1 cellular context compared by ENCODE assay signal in genomic region chr7:129271500-129272355, GRCh38.
TF ChIP-seq lines count a peak whose summit lies in the region.

No MANE protein-coding gene starts in this region.

TF ChIP-seq in K562, 482 proteins besides CTCF, POLR2A, EP300 and RAD21 (continued from another document and continues in another):
- no peak for TF ChIP-seq STAT6 (CRISPR knock-in tag; IDR thresholded peaks at IDR 0.05)
- TF ChIP-seq SMARCE1 (IDR thresholded peaks at IDR 0.05): no peak
- no peak for TF ChIP-seq ZNF699 (CRISPR knock-in tag; IDR thresholded peaks at IDR 0.05; ENCODE audit: insufficient replicate concordance)
- TF ChIP-seq ZNF197 (CRISPR knock-in tag; IDR thresholded peaks at IDR 0.05; ENCODE audit: low read depth): no peak
- no peak for TF ChIP-seq PYGO2 (tag; IDR thresholded peaks at IDR 0.05)
- TF ChIP-seq MTA3 (IDR thresholded peaks at IDR 0.05; ENCODE audit: borderline replicate concordance): no peak
- no peak for TF ChIP-seq PCBP2 (IDR thresholded peaks at IDR 0.05; ENCODE audit: low read depth, low read length, poor library complexity, severe bottlenecking)
- no peak for TF ChIP-seq PBX2 (CRISPR knock-in tag; IDR thresholded peaks at IDR 0.05; ENCODE audit: low read depth)
- no peak; the same call in 1 of the 2 replicates for TF ChIP-seq PBX2 (tag; conservative IDR thresholded peaks at IDR 0.05; ENCODE audit: low read depth)
- TF ChIP-seq MECOM (CRISPR knock-in tag; IDR thresholded peaks at IDR 0.05): no peak
- TF ChIP-seq THAP7 (CRISPR knock-in tag; IDR thresholded peaks at IDR 0.05): no peak
- no peak for TF ChIP-seq ATF4 (CRISPR knock-in tag; IDR thresholded peaks at IDR 0.05)
- no peak for TF ChIP-seq RAD51 (IDR thresholded peaks at IDR 0.05; ENCODE audit: borderline replicate concordance, low read depth)
- TF ChIP-seq ZNF324 (CRISPR knock-in tag; IDR thresholded peaks at IDR 0.05): no peak
- no peak for TF ChIP-seq PRDM10 (IDR thresholded peaks at IDR 0.05; ENCODE audit: partially characterized antibody)
- TF ChIP-seq KDM1A (IDR thresholded peaks at IDR 0.05): 0 out of 4 replicates have a peak, but pooled peaks have one; percentile 33 to 39
- no peak for TF ChIP-seq ZNF175 (CRISPR knock-in tag; IDR thresholded peaks at IDR 0.05; ENCODE audit: low read depth)
- no peak for TF ChIP-seq HMG20A (CRISPR knock-in tag; conservative IDR thresholded peaks at IDR 0.05)
- no peak for TF ChIP-seq SMARCA4 (IDR thresholded peaks at IDR 0.05)
- TF ChIP-seq PURB (CRISPR knock-in tag; IDR thresholded peaks at IDR 0.05; ENCODE audit: low read depth): no peak
- TF ChIP-seq ZBTB11 (CRISPR knock-in tag; IDR thresholded peaks at IDR 0.05): no peak
- no peak for TF ChIP-seq PRMT5 (CRISPR knock-in tag; IDR thresholded peaks at IDR 0.05)
- TF ChIP-seq MED1 (CRISPR knock-in tag; IDR thresholded peaks at IDR 0.05; ENCODE audit: borderline replicate concordance): no peak
- TF ChIP-seq MEIS2 (IDR thresholded peaks at IDR 0.05; ENCODE audit: partially characterized antibody): no peak
- no peak for TF ChIP-seq ZBTB2 (IDR thresholded peaks at IDR 0.05)
- no peak for TF ChIP-seq RHOXF2B (CRISPR knock-in tag; conservative IDR thresholded peaks at IDR 0.05)
- no peak for TF ChIP-seq MTA1 (IDR thresholded peaks at IDR 0.05; ENCODE audit: borderline replicate concordance)
- TF ChIP-seq E2F3 (CRISPR knock-in tag; IDR thresholded peaks at IDR 0.05): no peak
- TF ChIP-seq E2F4 (CRISPR knock-in tag; IDR thresholded peaks at IDR 0.05; ENCODE audit: low read depth): no peak
- TF ChIP-seq RBM34 (IDR thresholded peaks at IDR 0.05; ENCODE audit: borderline replicate concordance, insufficient read depth, low read length): no peak
- no peak for TF ChIP-seq ZNF696 (CRISPR knock-in tag; conservative IDR thresholded peaks at IDR 0.05)
- no peak for TF ChIP-seq ZNF551 (CRISPR knock-in tag; IDR thresholded peaks at IDR 0.05)
- TF ChIP-seq SRSF9 (IDR thresholded peaks at IDR 0.05; ENCODE audit: borderline replicate concordance, low read depth, low read length): no peak
- no peak for TF ChIP-seq TFAP4 (CRISPR knock-in tag; IDR thresholded peaks at IDR 0.05; ENCODE audit: borderline replicate concordance)
- no peak for TF ChIP-seq ZNF217 (CRISPR knock-in tag; IDR thresholded peaks at IDR 0.05)
- TF ChIP-seq TEAD2 (tag; IDR thresholded peaks at IDR 0.05): 0 out of 2 replicates have a peak, but pooled peaks have one; percentile 2
- peak; percentile 29; the same call in 1 of the 2 replicates for TF ChIP-seq VEZF1 (CRISPR knock-in tag; IDR thresholded peaks at IDR 0.05)
- no peak for TF ChIP-seq HNRNPK (IDR thresholded peaks at IDR 0.05; ENCODE audit: low read depth, low read length, poor library complexity, severe bottlenecking)
- TF ChIP-seq HCFC1 (IDR thresholded peaks at IDR 0.05; ENCODE audit: low read depth, low read length): 0 out of 2 replicates have a peak, but pooled peaks have one; percentile 30
- no peak for TF ChIP-seq TCF15 (CRISPR knock-in tag; IDR thresholded peaks at IDR 0.05)
- TF ChIP-seq ZNF740 (CRISPR knock-in tag; IDR thresholded peaks at IDR 0.05): 0 out of 2 replicates have a peak, but pooled peaks have one; percentile 21
- no peak for TF ChIP-seq ZNF740 (tag; IDR thresholded peaks at IDR 0.05)
